Comparison of ENCODE assay signal across 8 cellular contexts in genomic region chr1:110412576-110412975, GRCh38. TPM values are rescaled to one million over a fixed set of nuclear protein-coding genes. Genes with fewer than 3 reads are reported as not detected.
DNase-seq lines count a peak whose midpoint lies in the region; ATAC-seq and TF ChIP-seq lines count a peak whose summit lies in the region.

No MANE protein-coding gene starts in this region.

- peak; percentile 87 for TF ChIP-seq CTCF in H9 (conservative IDR thresholded peaks at IDR 0.05)

- no peak overlapping the region for H3K14ac ChIP-seq in H9 (ENCODE audit: insufficient read depth, low read length)
- H3K14ac ChIP-seq in mesenchymal stem cell (ENCODE audit: low read length in 2 of 2) = no peak overlapping the region

- H2BK120ac ChIP-seq in H9 (ENCODE audit: low read depth, low read length, poor library complexity, severe bottlenecking) (no peak overlapping the region), mesenchymal stem cell (ENCODE audit: low read depth, low read length) (no peak overlapping the region)

- no peaks in the 10 kb centered on the region for H3K79me2 ChIP-seq in H9 (ENCODE audit: insufficient read depth, low read length)

- H2BK5ac ChIP-seq in H9 (ENCODE audit: insufficient read length, low read length) (no peak overlapping the region), mesenchymal stem cell (ENCODE audit: low read depth, low read length, poor library complexity, severe bottlenecking) (no peak overlapping the region)

- no peak overlapping the region for H4K91ac ChIP-seq in H9 (ENCODE audit: insufficient read length, low read depth, low read length)
- no peak overlapping the region for H4K91ac ChIP-seq in mesenchymal stem cell (ENCODE audit: low read length)

- peak; percentile 52 to 63 (median 56) for DNase-seq in CD4-positive, alpha-beta memory T cell
- DNase-seq in H9 (peak; percentile 82), NCI-H69 (lab: John Stamatoyannopoulos, UW) (peak; percentile 57), mesenchymal stem cell (peak; percentile 81)
- DNase-seq in activated CD4-positive, alpha-beta T cell treated with anti-CD3 and anti-CD28 coated beads, Interleukin-2, amount 50 U/mL, for 48 hours = peak; percentile 61 to 66
- DNase-seq in effector CD8-positive, alpha-beta T cell (lab: John Stamatoyannopoulos, UW) = peak; percentile 39
- DNase-seq in stimulated activated CD8-positive, alpha-beta memory T cell treated with anti-CD3 and anti-CD28 coated beads, Interleukin-2, amount 100 ng/mL, for 1 hour (ENCODE audit: low read depth in 2 of 2) = peak; percentile 24 to 50

- intact Hi-C loops in CD4-positive, alpha-beta memory T cell (cut with micrococcal nuclease) = loop anchor here (1.0 to 5.0 kb wide), 4 partner anchors 48 to 370 kb away; no protein-coding TSS in a partner anchor

- no peak overlapping the region for H3K4me2 ChIP-seq in H9 (ENCODE audit: insufficient read depth, insufficient read length, low read length)
- no peak overlapping the region for H3K4me2 ChIP-seq in mesenchymal stem cell (ENCODE audit: low read length, poor library complexity, severe bottlenecking)

- no peak overlapping the region for H2BK15ac ChIP-seq in H9 (ENCODE audit: low read depth, low read length)
- no peak overlapping the region for H2BK15ac ChIP-seq in mesenchymal stem cell (ENCODE audit: low read depth, poor library complexity, severe bottlenecking)

- H3K27ac ChIP-seq in CD4-positive, alpha-beta memory T cell (ENCODE audit: low read depth, low read length) = no peak overlapping the region
- no peak overlapping the region for H3K27ac ChIP-seq in H9 (ENCODE audit: insufficient read length, low read depth, low read length)
- no peak overlapping the region for H3K27ac ChIP-seq in mesenchymal stem cell (ENCODE audit: low read length, poor library complexity, severe bottlenecking)

- H3K79me1 ChIP-seq in H9 (ENCODE audit: insufficient read depth, low read depth, low read length, poor library complexity, severe bottlenecking) (no peaks in the 10 kb centered on the region), mesenchymal stem cell (replicated peaks; ENCODE audit: low read length, poor library complexity, severe bottlenecking) (no peaks in the 10 kb centered on the region)

- H3K23ac ChIP-seq in H9 (ENCODE audit: insufficient read length, low read depth, low read length) (no peak overlapping the region), mesenchymal stem cell (ENCODE audit: low read length in 2 of 2) (no peak overlapping the region)

- H2AFZ ChIP-seq in H9 (ENCODE audit: low read length) (no peak overlapping the region), mesenchymal stem cell (ENCODE audit: low read depth, low read length) (no peak overlapping the region)

- H3K18ac ChIP-seq in H9 (ENCODE audit: insufficient read length, low read depth, low read length) = no peak overlapping the region
- H3K18ac ChIP-seq in mesenchymal stem cell (ENCODE audit: low read depth in 1 of 2, low read length in 2 of 2) = no peak overlapping the region

- WGBS in H9 (ENCODE audit: extremely low coverage, insufficient read length, low lambda C conversion rate) = no CpG with 5 or more reads among the region's 4 CpGs
- 16% methylated on average over 4 of the region's 4 CpGs for WGBS in mesenchymal stem cell

- peaks cover 15% of the 10 kb centered on the region for H3K4me1 ChIP-seq in CD4-positive, alpha-beta memory T cell (ENCODE audit: insufficient read depth, low read length)
- H3K4me1 ChIP-seq in H9 (ENCODE audit: insufficient read depth, low read length) (0 out of 2 replicates have a peak, but pooled peaks cover 4% of the 10 kb centered on the region), mesenchymal stem cell (ENCODE audit: control insufficient read depth, insufficient read depth, low read depth, low read length) (no peaks in the 10 kb centered on the region)

- H3K27ac Mint-ChIP-seq in CD4-positive, alpha-beta memory T cell = peak overlapping the region in 4 of 7 donors; percentile 5 to 84 (median 49)
- H3K27ac Mint-ChIP-seq in H9 = no peak overlapping the region

- H2BK12ac ChIP-seq in H9 (ENCODE audit: insufficient read length, low read depth, low read length) = no peak overlapping the region
- no peak overlapping the region for H2BK12ac ChIP-seq in mesenchymal stem cell (ENCODE audit: low read length in 2 of 2)

- no peak overlapping the region for H3K56ac ChIP-seq in H9 (ENCODE audit: insufficient read length, low read depth, low read length)

- CTCF ChIA-PET in CD4-positive, alpha-beta memory T cell (lab: Charles Lee; ENCODE audit: partially characterized antibody) = interaction anchor here (0.6 to 9.3 kb wide), 26 partner anchors 8 to 415 kb away, joined by 3 to 73 read pairs (median 6); partner anchors contain the start of genes KCNC4 and RBM15

- no peaks in the 10 kb centered on the region for H4K20me1 ChIP-seq in H9 (ENCODE audit: control insufficient read depth, insufficient read depth, insufficient read length)

- H3K9me3 ChIP-seq in CD4-positive, alpha-beta memory T cell (ENCODE audit: control insufficient read depth in 1 of 2, low read length in 2 of 2) = no peaks in the 10 kb centered on the region
- H3K9me3 ChIP-seq in H9 (ENCODE audit: control insufficient read depth, low read depth, low read length) = no peaks in the 10 kb centered on the region
- no peaks in the 10 kb centered on the region for H3K9me3 ChIP-seq in mesenchymal stem cell (ENCODE audit: control insufficient read depth, low read length)

- H4K8ac ChIP-seq in H9 (replicated peaks; ENCODE audit: insufficient read length, low read depth, low read length) = no peak overlapping the region
- H4K8ac ChIP-seq in mesenchymal stem cell (ENCODE audit: low read length) = peak overlapping the region; percentile 51

- H3K4me3 ChIP-seq in CD4-positive, alpha-beta memory T cell (ENCODE audit: low read length in 2 of 2) = no peak overlapping the region
- no peak overlapping the region for H3K4me3 ChIP-seq in mesenchymal stem cell (ENCODE audit: insufficient read depth in 1 of 2, low read depth in 1 of 2, low read length in 2 of 2)

- peaks cover 5% of the 10 kb centered on the region for H3K23me2 ChIP-seq in H9 (ENCODE audit: insufficient read length, low read depth, low read length, poor library complexity, severe bottlenecking)

- H3T11ph ChIP-seq in H9 (ENCODE audit: low read length) = no peak overlapping the region

- H4K5ac ChIP-seq in H9 (ENCODE audit: insufficient read length, low read depth, low read length) = no peak overlapping the region

- H3K27me3 Mint-ChIP-seq in CD4-positive, alpha-beta memory T cell = no peaks in the 10 kb centered on the region
- peaks cover 4% of the 10 kb centered on the region; the same call in 1 of the 2 replicates for H3K27me3 Mint-ChIP-seq in H9 (ENCODE audit: low read depth)

- H2AK5ac ChIP-seq in H9 (ENCODE audit: insufficient read length, low read length) (no peak overlapping the region), mesenchymal stem cell (ENCODE audit: low read length, severe bottlenecking) (no peak overlapping the region)

- ATAC-seq in HG03521 (IDR thresholded peaks at IDR 0.05; ENCODE audit: unreplicated experiment) = no peak

- no peaks in the 10 kb centered on the region for H3K36me3 ChIP-seq in CD4-positive, alpha-beta memory T cell (ENCODE audit: insufficient read depth, low read length)
- H3K36me3 ChIP-seq in mesenchymal stem cell (ENCODE audit: control insufficient read depth in 1 of 2, insufficient read depth in 2 of 2, low read depth in 1 of 2, low read length in 2 of 2) = no peaks in the 10 kb centered on the region

- no peak overlapping the region for H3K4me3 Mint-ChIP-seq in CD4-positive, alpha-beta memory T cell
- H3K4me3 Mint-ChIP-seq in H9 = no peak overlapping the region

- H3K36me3 Mint-ChIP-seq in CD4-positive, alpha-beta memory T cell = peaks cover 0 to 3% of the 10 kb centered on the region in 2 donors
- no peaks in the 10 kb centered on the region for H3K36me3 Mint-ChIP-seq in H9 (ENCODE audit: insufficient read depth in 1 of 3, low read depth in 3 of 3)

- peaks cover 10 to 19% (median 13%) of the 10 kb centered on the region in 4 donors for H3K4me1 Mint-ChIP-seq in CD4-positive, alpha-beta memory T cell
- peaks cover 16% of the 10 kb centered on the region in 2 experiments for H3K4me1 Mint-ChIP-seq in H9

- H3K9ac ChIP-seq in H9 (ENCODE audit: extremely low read depth, insufficient read length, low read length) (no peak overlapping the region), mesenchymal stem cell (ENCODE audit: low read length) (peak overlapping the region; percentile 14)

- H2BK20ac ChIP-seq in H9 (ENCODE audit: low read depth, low read length, poor library complexity, severe bottlenecking) = no peak overlapping the region

- POLR2A ChIA-PET in CD4-positive, alpha-beta memory T cell (lab: Charles Lee; ENCODE audit: partially characterized antibody) = interaction anchor here (1.0 to 1.8 kb wide), 2 partner anchors 74 to 84 kb away, joined by 3 to 4 read pairs; no protein-coding TSS in a partner anchor

- no peaks in the 10 kb centered on the region for H3K9me3 Mint-ChIP-seq in CD4-positive, alpha-beta memory T cell
- H3K9me3 Mint-ChIP-seq in H9 = no peaks in the 10 kb centered on the region; a peak in 1 of 5 replicates

- H3K4ac ChIP-seq in H9 (ENCODE audit: low read depth, low read length) (no peak overlapping the region), mesenchymal stem cell (ENCODE audit: low read depth in 1 of 2, low read length in 2 of 2) (no peak overlapping the region)

- H3K27me3 ChIP-seq in CD4-positive, alpha-beta memory T cell (ENCODE audit: insufficient read depth, low read length) = no peaks in the 10 kb centered on the region
- H3K27me3 ChIP-seq in H9 (ENCODE audit: insufficient read depth, low read length) = no peaks in the 10 kb centered on the region
- peaks cover 0 to 11% of the 10 kb centered on the region in 2 experiments for H3K27me3 ChIP-seq in mesenchymal stem cell (ENCODE audit: control insufficient read depth in 1 of 2, insufficient read depth in 1 of 2, low read length in 2 of 2)

RNA-seq across cellular contexts. Expression of gene LAMTOR5, which starts 5.1 kb away (rescaled TPM):
- total RNA-seq in CD4-positive, alpha-beta memory T cell = 10 to 100 TPM; 64.5 to 69.6 TPM
- polyA plus RNA-seq in CD4-positive, alpha-beta memory T cell = 100 to 1,000 TPM; 264 to 325 TPM
- total RNA-seq in H9 (2021) = 108 and 111 TPM in 2 replicates
- 272 TPM for polyA plus RNA-seq in mesenchymal stem cell (2013, experiment 1 of 2)
- 279 TPM for polyA plus RNA-seq in mesenchymal stem cell (2013, experiment 2 of 2)

RNA-seq across cellular contexts. Expression of gene SLC16A4, which starts 21.8 kb away (rescaled TPM):
- under 1 TPM; 0.39 to 0.90 TPM for total RNA-seq in CD4-positive, alpha-beta memory T cell
- under 1 TPM; 0.29 to 0.73 TPM for polyA plus RNA-seq in CD4-positive, alpha-beta memory T cell
- 0.17 TPM in 1 of 2 replicates, not detected in the other for total RNA-seq in H9 (2021)
- polyA plus RNA-seq in mesenchymal stem cell (2013, experiment 1 of 2) = 11.9 TPM
- polyA plus RNA-seq in mesenchymal stem cell (2013, experiment 2 of 2) = 12.4 TPM

RNA-seq across cellular contexts. Expression of gene PROK1, which starts 38.4 kb away (rescaled TPM):
- not detected for total RNA-seq in CD4-positive, alpha-beta memory T cell
- polyA plus RNA-seq in CD4-positive, alpha-beta memory T cell = not detected
- total RNA-seq in H9 (2021) = not detected in 2 replicates
- 0.17 TPM for polyA plus RNA-seq in mesenchymal stem cell (2013, experiment 1 of 2)
- 0.11 TPM for polyA plus RNA-seq in mesenchymal stem cell (2013, experiment 2 of 2)

Comparison
In these comparisons a context has a peak if more than half of its experiments do, and no peak if none do; other contexts are left out.
1. H3K27ac Mint-ChIP-seq: peak in CD4-positive, alpha-beta memory T cell (4 of 7); none in H9 (0 of 3).
2. Peak in every context shown above with its lines, with median percentiles within 50 percentile points of each other: DNase-seq.